ENCODE assay signal across 2 cellular contexts in the genomic region with DNA sequence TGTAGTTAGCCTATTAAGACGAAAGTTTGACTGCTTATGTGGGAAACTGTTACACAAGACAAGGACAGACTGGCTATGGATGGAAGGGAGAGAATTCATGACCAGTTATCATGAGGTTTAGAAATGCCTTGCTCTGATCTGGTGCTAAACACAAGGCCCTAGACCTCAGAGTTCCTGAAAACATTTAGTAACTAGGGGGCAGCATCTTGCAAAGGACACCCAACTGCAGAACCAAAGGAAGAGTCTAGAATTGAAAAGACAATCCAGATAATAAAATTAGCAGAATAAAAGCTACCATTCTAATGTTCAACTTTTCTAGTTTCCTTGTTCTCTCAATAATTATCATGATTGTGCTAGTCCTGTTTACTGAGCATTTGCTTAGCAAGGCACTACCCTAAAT.
TF ChIP-seq lines count a peak whose summit lies in the region.

No MANE protein-coding gene starts in this region.

TF ChIP-seq in HCT116, 20 proteins besides CTCF, POLR2A, EP300 and RAD21 (continued from another document):
- TF ChIP-seq ZBTB33 (IDR thresholded peaks at IDR 0.05; ENCODE audit: extremely low read depth, insufficient replicate concordance, low read length) (no peak), CEBPB (IDR thresholded peaks at IDR 0.05; ENCODE audit: low read depth) (no peak), ELF1 (IDR thresholded peaks at IDR 0.05; ENCODE audit: borderline replicate concordance, low read depth) (no peak), SRF (IDR thresholded peaks at IDR 0.05; ENCODE audit: low read depth) (no peak), POLR2AphosphoS5 (IDR thresholded peaks at IDR 0.05; ENCODE audit: low read depth, low read length) (no peak), EZH2 (IDR thresholded peaks at IDR 0.05) (no peak), ZNF274 (IDR thresholded peaks at IDR 0.05; ENCODE audit: low read depth, low read length) (no peak), ZFX (IDR thresholded peaks at IDR 0.05) (no peak), EGR1 (IDR thresholded peaks at IDR 0.05; ENCODE audit: low read depth) (no peak)
- TF ChIP-seq, protein P1, sequence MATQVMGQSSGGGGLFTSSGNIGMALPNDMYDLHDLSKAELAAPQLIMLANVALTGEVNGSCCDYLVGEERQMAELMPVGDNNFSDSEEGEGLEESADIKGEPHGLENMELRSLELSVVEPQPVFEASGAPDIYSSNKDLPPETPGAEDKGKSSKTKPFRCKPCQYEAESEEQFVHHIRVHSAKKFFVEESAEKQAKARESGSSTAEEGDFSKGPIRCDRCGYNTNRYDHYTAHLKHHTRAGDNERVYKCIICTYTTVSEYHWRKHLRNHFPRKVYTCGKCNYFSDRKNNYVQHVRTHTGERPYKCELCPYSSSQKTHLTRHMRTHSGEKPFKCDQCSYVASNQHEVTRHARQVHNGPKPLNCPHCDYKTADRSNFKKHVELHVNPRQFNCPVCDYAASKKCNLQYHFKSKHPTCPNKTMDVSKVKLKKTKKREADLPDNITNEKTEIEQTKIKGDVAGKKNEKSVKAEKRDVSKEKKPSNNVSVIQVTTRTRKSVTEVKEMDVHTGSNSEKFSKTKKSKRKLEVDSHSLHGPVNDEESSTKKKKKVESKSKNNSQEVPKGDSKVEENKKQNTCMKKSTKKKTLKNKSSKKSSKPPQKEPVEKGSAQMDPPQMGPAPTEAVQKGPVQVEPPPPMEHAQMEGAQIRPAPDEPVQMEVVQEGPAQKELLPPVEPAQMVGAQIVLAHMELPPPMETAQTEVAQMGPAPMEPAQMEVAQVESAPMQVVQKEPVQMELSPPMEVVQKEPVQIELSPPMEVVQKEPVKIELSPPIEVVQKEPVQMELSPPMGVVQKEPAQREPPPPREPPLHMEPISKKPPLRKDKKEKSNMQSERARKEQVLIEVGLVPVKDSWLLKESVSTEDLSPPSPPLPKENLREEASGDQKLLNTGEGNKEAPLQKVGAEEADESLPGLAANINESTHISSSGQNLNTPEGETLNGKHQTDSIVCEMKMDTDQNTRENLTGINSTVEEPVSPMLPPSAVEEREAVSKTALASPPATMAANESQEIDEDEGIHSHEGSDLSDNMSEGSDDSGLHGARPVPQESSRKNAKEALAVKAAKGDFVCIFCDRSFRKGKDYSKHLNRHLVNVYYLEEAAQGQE (IDR thresholded peaks at IDR 0.05; ENCODE audit: low read depth), result no peak

TF ChIP-seq in WTC11, 78 proteins besides CTCF, POLR2A, EP300 and RAD21 (continued from another document):
- TF ChIP-seq, protein P2, sequence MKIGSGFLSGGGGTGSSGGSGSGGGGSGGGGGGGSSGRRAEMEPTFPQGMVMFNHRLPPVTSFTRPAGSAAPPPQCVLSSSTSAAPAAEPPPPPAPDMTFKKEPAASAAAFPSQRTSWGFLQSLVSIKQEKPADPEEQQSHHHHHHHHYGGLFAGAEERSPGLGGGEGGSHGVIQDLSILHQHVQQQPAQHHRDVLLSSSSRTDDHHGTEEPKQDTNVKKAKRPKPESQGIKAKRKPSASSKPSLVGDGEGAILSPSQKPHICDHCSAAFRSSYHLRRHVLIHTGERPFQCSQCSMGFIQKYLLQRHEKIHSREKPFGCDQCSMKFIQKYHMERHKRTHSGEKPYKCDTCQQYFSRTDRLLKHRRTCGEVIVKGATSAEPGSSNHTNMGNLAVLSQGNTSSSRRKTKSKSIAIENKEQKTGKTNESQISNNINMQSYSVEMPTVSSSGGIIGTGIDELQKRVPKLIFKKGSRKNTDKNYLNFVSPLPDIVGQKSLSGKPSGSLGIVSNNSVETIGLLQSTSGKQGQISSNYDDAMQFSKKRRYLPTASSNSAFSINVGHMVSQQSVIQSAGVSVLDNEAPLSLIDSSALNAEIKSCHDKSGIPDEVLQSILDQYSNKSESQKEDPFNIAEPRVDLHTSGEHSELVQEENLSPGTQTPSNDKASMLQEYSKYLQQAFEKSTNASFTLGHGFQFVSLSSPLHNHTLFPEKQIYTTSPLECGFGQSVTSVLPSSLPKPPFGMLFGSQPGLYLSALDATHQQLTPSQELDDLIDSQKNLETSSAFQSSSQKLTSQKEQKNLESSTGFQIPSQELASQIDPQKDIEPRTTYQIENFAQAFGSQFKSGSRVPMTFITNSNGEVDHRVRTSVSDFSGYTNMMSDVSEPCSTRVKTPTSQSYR (CRISPR knock-in tag; IDR thresholded peaks at IDR 0.05), result no peak
- TF ChIP-seq, protein P3, sequence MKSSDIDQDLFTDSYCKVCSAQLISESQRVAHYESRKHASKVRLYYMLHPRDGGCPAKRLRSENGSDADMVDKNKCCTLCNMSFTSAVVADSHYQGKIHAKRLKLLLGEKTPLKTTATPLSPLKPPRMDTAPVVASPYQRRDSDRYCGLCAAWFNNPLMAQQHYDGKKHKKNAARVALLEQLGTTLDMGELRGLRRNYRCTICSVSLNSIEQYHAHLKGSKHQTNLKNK (CRISPR knock-in tag; IDR thresholded peaks at IDR 0.05), result no peak
- TF ChIP-seq ZBTB43 (CRISPR knock-in tag; IDR thresholded peaks at IDR 0.05) (no peak), CREB1 (CRISPR knock-in tag; IDR thresholded peaks at IDR 0.05) (no peak), FOXP1 (CRISPR knock-in tag; IDR thresholded peaks at IDR 0.05; ENCODE audit: borderline replicate concordance) (no peak), IRF2 (CRISPR knock-in tag; IDR thresholded peaks at IDR 0.05; ENCODE audit: borderline replicate concordance, low read depth) (no peak), TEAD4 (CRISPR knock-in tag; IDR thresholded peaks at IDR 0.05) (no peak), E2F1 (CRISPR knock-in tag; IDR thresholded peaks at IDR 0.05) (no peak)
TF ChIP-seq in WTC11: peak in this region for 0.
